ENCODE assay signal across 12 cellular contexts in the genomic region with DNA sequence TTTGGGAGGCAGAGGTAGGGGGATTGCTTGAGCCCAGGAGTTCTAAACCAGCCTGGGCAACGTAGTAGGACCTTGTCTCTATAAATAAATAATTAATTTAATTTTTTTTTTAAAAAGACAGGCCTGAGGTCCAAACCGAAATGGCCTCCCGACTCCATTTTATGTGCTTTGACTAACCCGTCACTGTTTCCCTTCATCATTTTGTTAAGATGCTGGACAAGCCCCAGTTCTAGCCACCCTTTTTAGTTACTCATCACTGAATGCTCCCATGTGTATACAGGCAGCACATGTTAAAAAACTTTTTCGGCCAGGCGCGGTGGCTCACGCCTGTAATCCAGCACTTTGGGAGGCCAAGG.
DNase-seq lines count a peak whose midpoint lies in the region; ATAC-seq lines count a peak whose summit lies in the region.
"Had no signal": no experiment of that assay in that cellular context is flagged by ENCODE, and none has a peak within 500 bp of the region (broad histone marks: within the 10 kb centered on the region; RNA-seq: fewer than 3 reads in every experiment).

No MANE protein-coding gene starts in this region.

- peaks cover 7% of the 10 kb centered on the region for H3K9me3 Mint-ChIP-seq in activated naive CD8-positive, alpha-beta T cell treated with anti-CD3 and anti-CD28 coated beads, Interleukin-2, amount 50 U/mL, for 24 hours
- H3K9me3 Mint-ChIP-seq in naive thymus-derived CD4-positive, alpha-beta T cell: peaks cover 8 to 55% (median 16%) of the 10 kb centered on the region in 11 donors

- WGBS in GM23248 (ENCODE audit: low coverage in 1 of 2, low lambda C conversion rate in 2 of 2, missing lambda C conversion rate in 2 of 2), 2 experiments: 81 to 83% methylated on average over 7 to 8 of the region's 8 CpGs

- no peaks in the 10 kb centered on the region for H3F3A ChIP-seq in GM23248 (ENCODE audit: insufficient read depth)

- CTCF ChIA-PET in naive thymus-derived CD4-positive, alpha-beta T cell (lab: Charles Lee): interaction anchor here (1.2 kb wide), 1 partner anchor 15 kb away, joined by 4 read pairs; no protein-coding TSS in a partner anchor

- peaks cover 46% of the 10 kb centered on the region for H3K4me1 Mint-ChIP-seq in activated naive CD8-positive, alpha-beta T cell treated with anti-CD3 and anti-CD28 coated beads, Interleukin-2, amount 50 U/mL, for 24 hours
- peaks cover 29 to 68% (median 56%) of the 10 kb centered on the region in 7 donors for H3K4me1 Mint-ChIP-seq in naive thymus-derived CD4-positive, alpha-beta T cell

- peaks cover 24% of the 10 kb centered on the region for H3K36me3 Mint-ChIP-seq in activated naive CD8-positive, alpha-beta T cell treated with anti-CD3 and anti-CD28 coated beads, Interleukin-2, amount 50 U/mL, for 24 hours (ENCODE audit: low read depth)
- peaks cover 13 to 62% (median 19%) of the 10 kb centered on the region in 5 donors for H3K36me3 Mint-ChIP-seq in naive thymus-derived CD4-positive, alpha-beta T cell

- intact Hi-C loops in naive thymus-derived CD4-positive, alpha-beta T cell (cut with micrococcal nuclease): loop anchor here (1.0 to 2.0 kb wide), 6 partner anchors 9 to 147 kb away; a partner anchor contains a TSS

- H3K27ac Mint-ChIP-seq in activated naive CD8-positive, alpha-beta T cell treated with anti-CD3 and anti-CD28 coated beads, Interleukin-2, amount 50 U/mL, for 24 hours: peak overlapping the region; percentile 93
- H3K27ac Mint-ChIP-seq in naive thymus-derived CD4-positive, alpha-beta T cell: peak overlapping the region; percentile 95 to 100 (median 98)

- H3K4me2 ChIP-seq in BLaER1 treated with 17β-estradiol and CSF1 and Interleukin-3, amounts not matched to agents 10 nM and 100 nM: peak overlapping the region; percentile 8 to 56 (median 49); a peak in 21 of 22 replicates
- H3K4me2 ChIP-seq in GM23248 (ENCODE audit: unreplicated experiment): no peak overlapping the region

- peak overlapping the region in 2 of 10 experiments; percentile 23 to 28; a peak in 4 of 20 replicates for H3K4me3 ChIP-seq in BLaER1 treated with 17β-estradiol and CSF1 and Interleukin-3, amounts not matched to agents 10 nM and 100 nM
- no peak overlapping the region for H3K4me3 ChIP-seq in GM23248
- no peak overlapping the region for H3K4me3 ChIP-seq in naive thymus-derived CD4-positive, alpha-beta T cell (ENCODE audit: low read length)
- H3K4me3 ChIP-seq: cardiac muscle cell had no signal

- no peak overlapping the region for H3K4me3 Mint-ChIP-seq in activated naive CD8-positive, alpha-beta T cell treated with anti-CD3 and anti-CD28 coated beads, Interleukin-2, amount 50 U/mL, for 24 hours
- H3K4me3 Mint-ChIP-seq in naive thymus-derived CD4-positive, alpha-beta T cell: peak overlapping the region; percentile 53 to 84 (median 72)

- in situ Hi-C loops in GM23248 (cut with MboI): no loop called here

- peak; percentile 12 for ATAC-seq in activated naive CD8-positive, alpha-beta T cell treated with anti-CD3 and anti-CD28 coated beads, Interleukin-2, amount 50 U/mL, for 24 hours
- ATAC-seq in naive thymus-derived CD4-positive, alpha-beta T cell: no peak
- no peak for ATAC-seq in HG02642 (IDR thresholded peaks at IDR 0.05; ENCODE audit: poor library complexity, unreplicated experiment)

- H3K79me2 ChIP-seq in GM23248 (ENCODE audit: insufficient read depth): no peaks in the 10 kb centered on the region

- H3K9ac ChIP-seq in BLaER1 treated with 17β-estradiol and CSF1 and Interleukin-3, amounts not matched to agents 10 nM and 100 nM: peak overlapping the region in 10 of 11 experiments; percentile 43 to 71 (median 57); a peak in 13 of 22 replicates
- H3K9ac ChIP-seq in GM23248: no peak overlapping the region

- no peaks in the 10 kb centered on the region for H3K9me2 ChIP-seq in GM23248 (ENCODE audit: insufficient read depth)

- POLR2A ChIA-PET in naive thymus-derived CD4-positive, alpha-beta T cell (lab: Charles Lee): interaction anchor here (1.0 to 3.9 kb wide), 6 partner anchors 13 to 197 kb away, joined by 3 to 22 read pairs (median 10); a partner anchor contains a TSS

- H3K27me3 ChIP-seq in BLaER1 treated with 17β-estradiol and CSF1 and Interleukin-3, amounts not matched to agents 10 nM and 100 nM: no peaks in the 10 kb centered on the region
- H3K27me3 ChIP-seq in GM23248 (replicated peaks; ENCODE audit: insufficient read depth): no peaks in the 10 kb centered on the region
- H3K27me3 ChIP-seq in naive thymus-derived CD4-positive, alpha-beta T cell (ENCODE audit: control insufficient read depth in 2 of 2, insufficient read depth in 2 of 2, low read length in 2 of 2): no peaks in the 10 kb centered on the region
- H3K27me3 ChIP-seq: cardiac muscle cell had no signal

- H3K9me3 ChIP-seq in BLaER1 treated with 17β-estradiol and CSF1 and Interleukin-3, amounts not matched to agents 10 nM and 100 nM (replicated peaks in 1 of 11): peaks cover 80 to 100% (median 97%) of the 10 kb centered on the region in 11 experiments
- no peaks in the 10 kb centered on the region for H3K9me3 ChIP-seq in GM23248 (ENCODE audit: low read depth)
- H3K9me3 ChIP-seq in naive thymus-derived CD4-positive, alpha-beta T cell (ENCODE audit: control insufficient read depth in 2 of 3, low read length in 3 of 3): peaks cover 0 to 6% (median 0%) of the 10 kb centered on the region in 3 experiments

- peaks cover 22 to 37% (median 25%) of the 10 kb centered on the region in 10 experiments for H3K4me1 ChIP-seq in BLaER1 treated with 17β-estradiol and CSF1 and Interleukin-3, amounts not matched to agents 10 nM and 100 nM
- no peaks in the 10 kb centered on the region for H3K4me1 ChIP-seq in GM23248 (ENCODE audit: insufficient read depth)
- H3K4me1 ChIP-seq in naive thymus-derived CD4-positive, alpha-beta T cell (ENCODE audit: control insufficient read depth in 2 of 2, insufficient read depth in 2 of 2, low read length in 2 of 2): peaks cover 12 to 29% of the 10 kb centered on the region in 2 donors

- peaks cover 0 to 6% (median 0%) of the 10 kb centered on the region in 11 experiments; a peak in 6 of 22 replicates for H3K36me3 ChIP-seq in BLaER1 treated with 17β-estradiol and CSF1 and Interleukin-3, amounts not matched to agents 10 nM and 100 nM
- H3K36me3 ChIP-seq in GM23248 (ENCODE audit: low read depth): no peaks in the 10 kb centered on the region
- no peaks in the 10 kb centered on the region for H3K36me3 ChIP-seq in naive thymus-derived CD4-positive, alpha-beta T cell (ENCODE audit: control insufficient read depth in 2 of 3, insufficient read depth in 3 of 3, low read length in 3 of 3)
- H3K36me3 ChIP-seq: cardiac muscle cell had no signal

- H3K27ac ChIP-seq in BLaER1 treated with 17β-estradiol and CSF1 and Interleukin-3, amounts not matched to agents 10 nM and 100 nM: peak overlapping the region; percentile 54 to 86 (median 81)
- H3K27ac ChIP-seq in GM23248: no peak overlapping the region
- H3K27ac ChIP-seq in naive thymus-derived CD4-positive, alpha-beta T cell (ENCODE audit: low read depth, low read length): peak overlapping the region; percentile 90
- H3K27ac ChIP-seq: cardiac muscle cell had no signal

- DNase-seq in GM23248 (no peak), GM19238 (ENCODE audit: insufficient read length, low spot score) (no peak), NCI-H82 (lab: John Stamatoyannopoulos, UW) (no peak), T-helper 9 cell (no peak)
- DNase-seq in activated naive CD8-positive, alpha-beta T cell treated with anti-CD3 and anti-CD28 coated beads, Interleukin-2, amount 50 U/mL, for 24 hours: no peak
- no peak for DNase-seq in naive thymus-derived CD4-positive, alpha-beta T cell
- DNase-seq: COR-L47, erythroblast, NCI-H2081 had no signal

- H4K20me1 ChIP-seq in BLaER1 treated with 17β-estradiol and CSF1 and Interleukin-3, amounts not matched to agents 10 nM and 100 nM: no peaks in the 10 kb centered on the region
- H4K20me1 ChIP-seq in GM23248 (ENCODE audit: insufficient read depth): no peaks in the 10 kb centered on the region

- no peaks in the 10 kb centered on the region for H3K27me3 Mint-ChIP-seq in activated naive CD8-positive, alpha-beta T cell treated with anti-CD3 and anti-CD28 coated beads, Interleukin-2, amount 50 U/mL, for 24 hours
- no peaks in the 10 kb centered on the region for H3K27me3 Mint-ChIP-seq in naive thymus-derived CD4-positive, alpha-beta T cell

- H2AFZ ChIP-seq in GM23248: peak overlapping the region; percentile 78
